26 cellular contexts compared by ENCODE assay signal in genomic region chr10:71065659-71066058, GRCh38.
"Had no signal": no experiment of that assay in that cellular context is flagged by ENCODE, and none has a peak within 500 bp of the region (broad histone marks: within the 10 kb centered on the region; RNA-seq: fewer than 3 reads in every experiment).

No MANE protein-coding gene starts in this region.

- H3K36me3 Mint-ChIP-seq: activated CD4-positive, alpha-beta memory T cell treated with anti-CD3 and anti-CD28 coated beads for 36 hours; activated naive CD4-positive, alpha-beta T cell treated with anti-CD3 and anti-CD28 coated beads, Interleukin-2, amount 50 U/mL, for 24 hours; natural killer cell treated with Interleukin-12 subunit alpha and Interleukin-12 subunit beta and Interleukin-15 and Interleukin-18, amount 100 ng/mL, for 72 hours; T-cell; type B pancreatic cell had no signal

- H3K27me3 Mint-ChIP-seq: activated CD4-positive, alpha-beta memory T cell treated with anti-CD3 and anti-CD28 coated beads for 36 hours; activated naive CD4-positive, alpha-beta T cell treated with anti-CD3 and anti-CD28 coated beads, Interleukin-2, amount 50 U/mL, for 24 hours; activated naive CD8-positive, alpha-beta T cell treated with anti-CD3 and anti-CD28 coated beads, Interleukin-2, amount 50 U/mL, for 24 hours; activated T-helper 17 cell treated with anti-CD3 and anti-CD28 coated beads, Interleukin-2, amount 50 U/mL, for 72 hours; natural killer cell treated with Interleukin-12 subunit alpha and Interleukin-12 subunit beta and Interleukin-15 and Interleukin-18, amount 100 ng/mL, for 72 hours; stimulated activated naive CD8-positive, alpha-beta T cell treated with anti-CD3 and anti-CD28 coated beads, Interleukin-15, Interleukin-2, amounts not matched to agents 100 ng/mL and 50 ng/mL, for 24 hours had no signal

- H3K9me3 ChIP-seq: esophagus squamous epithelium, left lung, mucosa of descending colon, right lobe of liver, vagina had no signal

- H3K4me3 Mint-ChIP-seq: activated CD4-positive, alpha-beta memory T cell treated with anti-CD3 and anti-CD28 coated beads for 36 hours; activated naive CD4-positive, alpha-beta T cell treated with anti-CD3 and anti-CD28 coated beads, Interleukin-2, amount 50 U/mL, for 24 hours; activated naive CD8-positive, alpha-beta T cell treated with anti-CD3 and anti-CD28 coated beads, Interleukin-2, amount 50 U/mL, for 24 hours; activated T-cell treated with anti-CD3 and anti-CD28 coated beads, Interleukin-2, amount 50 U/mL, for 4 hours; activated T-helper 17 cell treated with anti-CD3 and anti-CD28 coated beads, Interleukin-2, amount 50 U/mL, for 72 hours; natural killer cell treated with Interleukin-12 subunit alpha and Interleukin-12 subunit beta and Interleukin-15 and Interleukin-18, amount 100 ng/mL, for 72 hours; stimulated activated naive CD8-positive, alpha-beta T cell treated with anti-CD3 and anti-CD28 coated beads, Interleukin-15, Interleukin-2, amounts not matched to agents 100 ng/mL and 50 ng/mL, for 24 hours; T-cell; T-helper 2 cell treated with Interferon-gamma antibody and Interleukin-4, amounts not matched to agents 5 μg/mL and 100 μg/mL, for 36 hours; type B pancreatic cell had no signal

- DNase-seq: activated CD4-positive, alpha-beta memory T cell treated with anti-CD3 and anti-CD28 coated beads for 36 hours; activated CD4-positive, alpha-beta T cell treated with anti-CD3 and anti-CD28 coated beads for 48 hours; activated naive CD8-positive, alpha-beta T cell treated with anti-CD3 and anti-CD28 coated beads, Interleukin-2, amount 50 U/mL, for 24 hours; activated T-cell treated with anti-CD3 and anti-CD28 coated beads, Interleukin-2, amount 50 U/mL, for 4 hours; amygdala; dermis blood vessel endothelial cell; effector CD4-positive, alpha-beta T cell; esophagus squamous epithelium; foreskin melanocyte; islet precursor cell; left lung; mucosa of descending colon; right lobe of liver; stimulated activated CD4-positive, alpha-beta T cell treated with anti-CD3 and anti-CD28 coated beads, Interleukin-12 subunit alpha, Interleukin-12 subunit beta, amount 100 ng/mL, for 4 hours; stimulated activated CD4-positive, alpha-beta T cell treated with anti-CD3 and anti-CD28 coated beads, Interleukin-4, amount 100 ng/mL, for 1 hour; T-cell had no signal

- H3K27me3 ChIP-seq: esophagus squamous epithelium, right lobe of liver, vagina had no signal

- H3K27ac ChIP-seq: epithelial cell of prostate, esophagus squamous epithelium, left lung, right lobe of liver, skin epidermis, vagina had no signal

- H3K27ac Mint-ChIP-seq: activated CD4-positive, alpha-beta memory T cell treated with anti-CD3 and anti-CD28 coated beads for 36 hours; activated naive CD4-positive, alpha-beta T cell treated with anti-CD3 and anti-CD28 coated beads, Interleukin-2, amount 50 U/mL, for 24 hours; activated naive CD8-positive, alpha-beta T cell treated with anti-CD3 and anti-CD28 coated beads, Interleukin-2, amount 50 U/mL, for 24 hours; activated T-helper 17 cell treated with anti-CD3 and anti-CD28 coated beads, Interleukin-2, amount 50 U/mL, for 72 hours; natural killer cell treated with Interleukin-12 subunit alpha and Interleukin-12 subunit beta and Interleukin-15 and Interleukin-18, amount 100 ng/mL, for 72 hours; stimulated activated naive CD8-positive, alpha-beta T cell treated with anti-CD3 and anti-CD28 coated beads, Interleukin-15, Interleukin-2, amounts not matched to agents 100 ng/mL and 50 ng/mL, for 24 hours; T-cell; T-helper 2 cell treated with Interferon-gamma antibody and Interleukin-4, amounts not matched to agents 5 μg/mL and 100 μg/mL, for 36 hours; type B pancreatic cell had no signal

- FAIRE-seq: colon had no signal

- H3K9me3 Mint-ChIP-seq: activated CD4-positive, alpha-beta memory T cell treated with anti-CD3 and anti-CD28 coated beads for 36 hours; activated naive CD4-positive, alpha-beta T cell treated with anti-CD3 and anti-CD28 coated beads, Interleukin-2, amount 50 U/mL, for 24 hours; activated naive CD8-positive, alpha-beta T cell treated with anti-CD3 and anti-CD28 coated beads, Interleukin-2, amount 50 U/mL, for 24 hours; activated T-cell treated with anti-CD3 and anti-CD28 coated beads, Interleukin-2, amount 50 U/mL, for 4 hours; activated T-helper 17 cell treated with anti-CD3 and anti-CD28 coated beads, Interleukin-2, amount 50 U/mL, for 72 hours; natural killer cell treated with Interleukin-12 subunit alpha and Interleukin-12 subunit beta and Interleukin-15 and Interleukin-18, amount 100 ng/mL, for 72 hours; stimulated activated naive CD8-positive, alpha-beta T cell treated with anti-CD3 and anti-CD28 coated beads, Interleukin-15, Interleukin-2, amounts not matched to agents 100 ng/mL and 50 ng/mL, for 24 hours; T-cell; T-helper 2 cell treated with Interferon-gamma antibody and Interleukin-4, amounts not matched to agents 5 μg/mL and 100 μg/mL, for 36 hours; type B pancreatic cell had no signal

- H3K36me3 ChIP-seq: esophagus squamous epithelium, left lung, right lobe of liver, vagina had no signal

- H3K4me3 ChIP-seq: esophagus squamous epithelium, left lung, mucosa of descending colon, right lobe of liver, skin epidermis, vagina had no signal

- H3K4me1 Mint-ChIP-seq: activated naive CD4-positive, alpha-beta T cell treated with anti-CD3 and anti-CD28 coated beads, Interleukin-2, amount 50 U/mL, for 24 hours; activated naive CD8-positive, alpha-beta T cell treated with anti-CD3 and anti-CD28 coated beads, Interleukin-2, amount 50 U/mL, for 24 hours; activated T-helper 17 cell treated with anti-CD3 and anti-CD28 coated beads, Interleukin-2, amount 50 U/mL, for 72 hours; T-cell had no signal

- ATAC-seq: activated naive CD8-positive, alpha-beta T cell treated with anti-CD3 and anti-CD28 coated beads, Interleukin-2, amount 50 U/mL, for 24 hours; activated T-cell treated with anti-CD3 and anti-CD28 coated beads, Interleukin-2, amount 50 U/mL, for 4 hours; activated T-helper 17 cell treated with anti-CD3 and anti-CD28 coated beads, Interleukin-2, amount 50 U/mL, for 72 hours; left lung; mucosa of descending colon; natural killer cell treated with Interleukin-12 subunit alpha and Interleukin-12 subunit beta and Interleukin-15 and Interleukin-18, amount 100 ng/mL, for 72 hours; right lobe of liver; T-cell had no signal

- H3K4me1 ChIP-seq: left lung, right lobe of liver had no signal
